18 cellular contexts compared by ENCODE assay signal in the genomic region with DNA sequence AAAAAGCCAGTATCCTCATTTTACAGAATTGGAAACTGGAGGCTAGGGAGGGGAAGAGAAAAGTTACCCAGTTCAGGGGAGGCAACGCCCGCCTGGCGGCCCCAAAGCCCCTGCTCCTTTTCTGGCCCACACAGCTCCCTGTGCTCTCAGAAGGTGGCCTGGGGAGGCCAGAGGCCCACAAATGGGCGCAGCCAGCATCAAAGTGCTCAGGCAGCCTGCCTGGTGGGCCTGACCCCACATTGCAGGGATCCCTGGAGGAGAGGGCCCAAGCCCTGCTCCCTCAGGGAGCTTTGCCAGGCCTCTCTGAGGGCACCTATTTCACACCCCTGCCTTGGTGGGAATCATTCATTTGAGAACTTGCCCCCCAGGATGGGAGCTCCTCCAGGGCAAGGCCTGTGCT.
"Had no signal": no experiment of that assay in that cellular context is flagged by ENCODE, and none has a peak within 500 bp of the region (broad histone marks: within the 10 kb centered on the region; RNA-seq: fewer than 3 reads in every experiment).

No MANE protein-coding gene starts in this region.

- DNase-seq: activated CD4-positive, alpha-beta T cell treated with anti-CD3 and anti-CD28 coated beads, Interleukin-2, amount 50 U/mL, for 4 hours; activated gamma-delta T cell; amniotic stem cell; foreskin keratinocyte; left lung; mesendoderm; naive thymus-derived CD8-positive, alpha-beta T cell; spleen; stimulated activated CD4-positive, alpha-beta T cell treated with anti-CD3 and anti-CD28 coated beads, Interleukin-4, amount 100 ng/mL, for 4 hours; T-helper 17 cell; transverse colon; WERI-Rb-1 had no signal

- H3K4me3 Mint-ChIP-seq: naive thymus-derived CD8-positive, alpha-beta T cell; stimulated activated memory B cell treated with anti-CD40 and anti-IgM and Interleukin-4, amounts not matched to agents 10 μg/mL and 1 μg/mL and 100 μg/mL, for 72 hours; T-helper 17 cell had no signal

- H3K9me3 Mint-ChIP-seq: activated naive CD4-positive, alpha-beta T cell treated with anti-CD3 and anti-CD28 coated beads, Interleukin-2, amount 50 U/mL, for 72 hours; naive thymus-derived CD8-positive, alpha-beta T cell had no signal

- H3K27ac ChIP-seq: cardiac muscle cell, foreskin keratinocyte, neutrophil, vagina, WERI-Rb-1 had no signal

- H3K27me3 Mint-ChIP-seq: naive thymus-derived CD8-positive, alpha-beta T cell; stimulated activated memory B cell treated with anti-CD40 and anti-IgM and Interleukin-4, amounts not matched to agents 10 μg/mL and 1 μg/mL and 100 μg/mL, for 72 hours; T-helper 17 cell had no signal

- H3K9me3 ChIP-seq: left lung, neutrophil, pancreas, spleen, transverse colon, vagina had no signal

- H3K36me3 Mint-ChIP-seq: activated naive CD4-positive, alpha-beta T cell treated with anti-CD3 and anti-CD28 coated beads, Interleukin-2, amount 50 U/mL, for 72 hours; stimulated activated memory B cell treated with anti-CD40 and anti-IgM and Interleukin-4, amounts not matched to agents 10 μg/mL and 1 μg/mL and 100 μg/mL, for 72 hours had no signal

- H3K27ac Mint-ChIP-seq: activated naive CD4-positive, alpha-beta T cell treated with anti-CD3 and anti-CD28 coated beads, Interleukin-2, amount 50 U/mL, for 72 hours; stimulated activated memory B cell treated with anti-CD40 and anti-IgM and Interleukin-4, amounts not matched to agents 10 μg/mL and 1 μg/mL and 100 μg/mL, for 72 hours had no signal

- H3K4me1 ChIP-seq: foreskin keratinocyte had no signal

- H3K27me3 ChIP-seq: cardiac muscle cell, foreskin keratinocyte, left lung, neutrophil, pancreas, spleen, transverse colon, vagina had no signal

- H3K36me3 ChIP-seq: cardiac muscle cell, pancreas, vagina had no signal

- H3K4me3 ChIP-seq: cardiac muscle cell, left lung, pancreas, spleen, transverse colon, vagina had no signal

- H3K4me1 Mint-ChIP-seq: stimulated activated memory B cell treated with anti-CD40 and anti-IgM and Interleukin-4, amounts not matched to agents 10 μg/mL and 1 μg/mL and 100 μg/mL, for 72 hours had no signal
